Comparison of ENCODE assay signal across 9 cellular contexts in the genomic region with DNA sequence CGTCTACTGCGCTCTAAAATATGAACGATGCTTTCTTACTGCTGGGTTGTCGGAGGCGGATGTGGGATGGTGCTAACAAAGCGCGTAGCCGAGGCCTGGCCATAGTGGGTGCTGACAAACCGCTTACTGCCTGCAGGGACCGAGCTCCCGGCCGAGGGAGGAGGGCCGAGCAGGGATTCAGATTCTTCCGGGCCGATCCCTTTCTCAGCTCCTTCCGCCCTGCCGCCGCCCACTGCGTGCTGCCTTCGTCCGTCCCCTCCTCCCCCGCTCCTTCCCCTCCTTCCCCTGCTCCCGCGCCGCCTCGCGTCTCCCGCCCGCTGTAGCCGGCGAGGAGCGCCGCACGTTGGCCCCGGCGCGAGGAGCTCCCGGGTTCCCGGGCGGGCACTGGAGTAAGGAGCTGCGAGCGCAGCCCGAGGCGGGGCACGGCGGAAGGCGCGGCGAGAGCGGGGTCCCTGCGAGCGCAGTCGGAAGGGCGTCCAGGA. TPM values are rescaled to one million over a fixed set of nuclear protein-coding genes. Genes with fewer than 3 reads are reported as not detected.
DNase-seq lines count a peak whose midpoint lies in the region; ATAC-seq and TF ChIP-seq lines count a peak whose summit lies in the region.
"Had no signal": no experiment of that assay in that cellular context is flagged by ENCODE, and none has a peak within 500 bp of the region (broad histone marks: within the 10 kb centered on the region; RNA-seq: fewer than 3 reads in every experiment).

A gene (plus strand): TSS at position 271 of the 482 bp plus-strand sequence.

- H3K79me2 ChIP-seq in KMS-11 (ENCODE audit: insufficient read depth, low read depth) (no peaks in the 10 kb centered on the region), osteoblast (ENCODE audit: insufficient read depth, low read length) (no peaks in the 10 kb centered on the region)

- ATAC-seq in Right ventricle myocardium superior (ENCODE audit: poor library complexity), result peak; percentile 89

- no peaks in the 10 kb centered on the region for H3K9me3 ChIP-seq in osteoblast (ENCODE audit: low read depth, low read length)

- H3K4me3 Mint-ChIP-seq in activated naive CD8-positive, alpha-beta T cell, result peak within 1 kb of the TSS; percentile 84

- H3K27me3 Mint-ChIP-seq in activated naive CD8-positive, alpha-beta T cell, result peaks cover 20% of the 10 kb centered on the region

- peak within 1 kb of the TSS; percentile 71 for H2AFZ ChIP-seq in KMS-11 (ENCODE audit: low read depth)
- H2AFZ ChIP-seq in osteoblast (ENCODE audit: low read length), result peak within 1 kb of the TSS; percentile 85

- no peaks in the 10 kb centered on the region for H4K20me1 ChIP-seq in KMS-11 (ENCODE audit: insufficient read depth)
- H4K20me1 ChIP-seq in osteoblast (ENCODE audit: insufficient read depth, low read length), result no peaks in the 10 kb centered on the region

- no peak within 1 kb of the TSS; the same call in 1 of the 2 replicates for H3K9ac ChIP-seq in KMS-11

- H3K27ac ChIP-seq in KMS-11, result no peak within 1 kb of the TSS
- no peak within 1 kb of the TSS for H3K27ac ChIP-seq in osteoblast (ENCODE audit: low read depth, low read length)
- H3K27ac ChIP-seq: 22Rv1 had no signal

- H3K4me2 ChIP-seq in KMS-11 (peak within 1 kb of the TSS; percentile 54), osteoblast (ENCODE audit: insufficient read depth, low read length) (peak within 1 kb of the TSS; percentile 97)

- no peaks in the 10 kb centered on the region for H3K9me3 Mint-ChIP-seq in activated naive CD8-positive, alpha-beta T cell (ENCODE audit: low read depth)

- H3K36me3 ChIP-seq in KMS-11 (ENCODE audit: insufficient read depth), result no peaks in the 10 kb centered on the region
- no peaks in the 10 kb centered on the region for H3K36me3 ChIP-seq in osteoblast (ENCODE audit: insufficient read depth, low read length)

- H3K27me3 ChIP-seq in KMS-11 (ENCODE audit: insufficient read depth, low read depth) (no peaks in the 10 kb centered on the region), osteoblast (ENCODE audit: insufficient read depth, low read length) (peaks cover 5% of the 10 kb centered on the region)

- no peak within 1 kb of the TSS for H3K4me3 ChIP-seq in KMS-11 (IDR thresholded peaks at IDR 0.05; ENCODE audit: insufficient read depth, low read depth, low read length)
- H3K4me3 ChIP-seq in osteoblast (ENCODE audit: insufficient read depth, low read length), result peak within 1 kb of the TSS; percentile 70

- DNase-seq in DMS 273 (lab: John Stamatoyannopoulos, UW; ENCODE audit: unreplicated experiment) (peak; percentile 74), DMS 273 treated with DMSO at 0.1 percent for 48 hours (lab: John Stamatoyannopoulos, UW) (no peak), Right ventricle myocardium superior (peak; percentile 80), osteoblast (ENCODE audit: insufficient read length, low spot score, missing footprints) (peak; percentile 95), NOMO-1 (lab: John Stamatoyannopoulos, UW; ENCODE audit: unreplicated experiment in 2 of 2) (no peak), RPMI8226 (no peak)

- no peak within 1 kb of the TSS for H3K27ac Mint-ChIP-seq in activated naive CD8-positive, alpha-beta T cell

- intact Hi-C loops in Right ventricle myocardium superior (cut with DNase I), result loop anchor here (10.0 kb wide), 1 partner anchor 764 kb away; no protein-coding TSS in a partner anchor

- TF ChIP-seq CTCF in KMS-11 (conservative IDR thresholded peaks at IDR 0.05; ENCODE audit: low read depth, low read length), result no peak
- no peak for TF ChIP-seq CTCF in osteoblast (IDR thresholded peaks at IDR 0.05; ENCODE audit: extremely low read depth, low read depth, low read length)

- H3K4me1 Mint-ChIP-seq in activated naive CD8-positive, alpha-beta T cell (ENCODE audit: low read depth), result peaks cover 15% of the 10 kb centered on the region

- H3K4me1 ChIP-seq in KMS-11 (ENCODE audit: low read depth, poor library complexity, severe bottlenecking) (no peaks in the 10 kb centered on the region), osteoblast (ENCODE audit: insufficient read depth, low read length) (peaks cover 13% of the 10 kb centered on the region)

- H3K36me3 Mint-ChIP-seq in activated naive CD8-positive, alpha-beta T cell, result peaks cover 3% of the 10 kb centered on the region

RNA-seq across cellular contexts. Expression of the gene that starts here (rescaled TPM):
- total RNA-seq in Right ventricle myocardium superior, result 1.0 TPM
- total RNA-seq in osteoblast, result 1.1 and 2.7 TPM in 2 replicates

Comparison
In these comparisons a context has a peak if more than half of its experiments do, and no peak if none do; other contexts are left out.
1. DNase-seq: peak in DMS 273 (single experiment), Right ventricle myocardium superior (single experiment) and osteoblast (single experiment); none in DMS 273 treated with DMSO at 0.1 percent for 48 hours (single experiment), NOMO-1 (0 of 2) and RPMI8226 (single experiment).